25 cellular contexts compared by ENCODE assay signal in the genomic region with DNA sequence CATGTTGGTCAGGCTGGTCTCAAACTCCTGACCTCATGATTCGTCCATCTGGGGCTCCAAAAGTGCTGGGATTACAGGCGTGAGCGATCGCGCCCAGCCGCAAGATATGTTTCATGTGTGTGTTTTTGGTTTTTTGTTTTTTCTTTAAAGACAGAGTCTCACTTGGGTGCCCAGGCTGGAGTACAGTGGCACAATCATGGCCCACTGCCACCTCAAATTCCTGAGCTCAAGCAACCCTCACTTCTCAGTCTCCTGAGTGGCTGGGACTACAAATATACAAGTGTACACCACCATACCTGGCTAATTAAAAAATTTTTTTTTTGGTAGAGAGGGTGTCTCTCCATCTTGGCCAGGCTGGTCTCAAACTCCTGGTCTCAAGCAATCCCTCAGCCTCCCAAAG. TPM values are rescaled to one million over a fixed set of nuclear protein-coding genes. Genes with fewer than 3 reads are reported as not detected.
"Had no signal": no experiment of that assay in that cellular context is flagged by ENCODE, and none has a peak within 500 bp of the region (broad histone marks: within the 10 kb centered on the region; RNA-seq: fewer than 3 reads in every experiment).

No MANE protein-coding gene starts in this region.

- H3K36me3 ChIP-seq: ascending aorta, right atrium auricular region, suprapubic skin had no signal

- H3K27ac Mint-ChIP-seq: activated T-helper 2 cell treated with anti-CD3 and anti-CD28 coated beads, Interferon-gamma antibody, Interleukin-2, Interleukin-4, amounts not matched to agents 10 μg/mL and 5 μg/mL and 100 μg/mL, durations not matched to agents 14 hours and 24 hours and 36 hours had no signal

- H3K4me1 ChIP-seq: ascending aorta, foreskin keratinocyte had no signal

- H3K9me3 ChIP-seq: ascending aorta, right atrium auricular region, suprapubic skin had no signal

- H3K27me3 ChIP-seq: ascending aorta, right atrium auricular region, suprapubic skin had no signal

- H3K9me3 Mint-ChIP-seq: activated CD4-positive, alpha-beta memory T cell treated with anti-CD3 and anti-CD28 coated beads for 36 hours; activated naive CD4-positive, alpha-beta T cell treated with anti-CD3 and anti-CD28 coated beads for 36 hours; activated T-helper 2 cell treated with anti-CD3 and anti-CD28 coated beads, Interferon-gamma antibody, Interleukin-2, Interleukin-4, amounts not matched to agents 10 μg/mL and 5 μg/mL and 100 μg/mL, durations not matched to agents 14 hours and 24 hours and 36 hours; effector memory CD8-positive, alpha-beta T cell; naive thymus-derived CD4-positive, alpha-beta T cell; stimulated activated naive CD8-positive, alpha-beta T cell treated with anti-CD3 and anti-CD28 coated beads, Interleukin-15, Interleukin-2, amounts not matched to agents 100 ng/mL and 50 ng/mL, for 24 hours; T-cell had no signal

- H3K36me3 Mint-ChIP-seq: activated CD4-positive, alpha-beta memory T cell treated with anti-CD3 and anti-CD28 coated beads for 36 hours; activated CD8-positive, alpha-beta memory T cell treated with anti-CD3 and anti-CD28 coated beads, Interleukin-2, amount 10 ng/mL, durations not matched to agents 7 days and 5 days; naive thymus-derived CD4-positive, alpha-beta T cell; T-cell had no signal

- DNase-seq: activated CD4-positive, alpha-beta T cell treated with anti-CD3 and anti-CD28 coated beads for 1 hour; activated CD8-positive, alpha-beta memory T cell treated with anti-CD3 and anti-CD28 coated beads, Interleukin-2, amount 10 ng/mL, durations not matched to agents 7 days and 5 days; activated naive CD4-positive, alpha-beta T cell treated with anti-CD3 and anti-CD28 coated beads for 36 hours; activated T-cell treated with anti-CD3 and anti-CD28 coated beads, Interleukin-2, amount 50 U/mL, for 1 hour; dermis blood vessel endothelial cell; effector memory CD8-positive, alpha-beta T cell; foreskin keratinocyte; head of caudate nucleus; left colon; mammary epithelial cell; naive thymus-derived CD4-positive, alpha-beta T cell; nucleus accumbens; stimulated activated CD4-positive, alpha-beta T cell treated with anti-CD3 and anti-CD28 coated beads, Interleukin-4, amount 100 ng/mL, for 4 hours; stimulated activated CD8-positive, alpha-beta memory T cell treated with anti-CD3 and anti-CD28 coated beads, Interleukin-4, amount 100 ng/mL, for 48 hours; T-helper 9 cell had no signal

- H3K27ac ChIP-seq: ascending aorta, foreskin keratinocyte, right atrium auricular region, suprapubic skin had no signal

- ATAC-seq: foreskin keratinocyte, left colon had no signal

- H3K27me3 Mint-ChIP-seq: activated CD4-positive, alpha-beta memory T cell treated with anti-CD3 and anti-CD28 coated beads for 36 hours; effector memory CD8-positive, alpha-beta T cell; naive thymus-derived CD4-positive, alpha-beta T cell; stimulated activated naive CD8-positive, alpha-beta T cell treated with anti-CD3 and anti-CD28 coated beads, Interleukin-15, Interleukin-2, amounts not matched to agents 100 ng/mL and 50 ng/mL, for 24 hours; T-cell had no signal

- H3K4me3 ChIP-seq: ascending aorta, right atrium auricular region, suprapubic skin had no signal

- H3K4me3 Mint-ChIP-seq: activated CD4-positive, alpha-beta memory T cell treated with anti-CD3 and anti-CD28 coated beads for 36 hours; activated CD8-positive, alpha-beta memory T cell treated with anti-CD3 and anti-CD28 coated beads, Interleukin-2, amount 10 ng/mL, durations not matched to agents 7 days and 5 days; activated naive CD4-positive, alpha-beta T cell treated with anti-CD3 and anti-CD28 coated beads for 36 hours; effector memory CD8-positive, alpha-beta T cell; T-cell had no signal

RNA-seq across cellular contexts. Expression of a gene that starts 8.4 kb away (rescaled TPM):
- total RNA-seq: ascending aorta, mammary epithelial cell, posterior vena cava, skeletal muscle tissue had no signal

RNA-seq across cellular contexts. Expression of a gene that starts 48.3 kb away (rescaled TPM):
- total RNA-seq: mononuclear cell had no signal
- polyA plus RNA-seq: naive thymus-derived CD4-positive, alpha-beta T cell had no signal
